In the genomic region with DNA sequence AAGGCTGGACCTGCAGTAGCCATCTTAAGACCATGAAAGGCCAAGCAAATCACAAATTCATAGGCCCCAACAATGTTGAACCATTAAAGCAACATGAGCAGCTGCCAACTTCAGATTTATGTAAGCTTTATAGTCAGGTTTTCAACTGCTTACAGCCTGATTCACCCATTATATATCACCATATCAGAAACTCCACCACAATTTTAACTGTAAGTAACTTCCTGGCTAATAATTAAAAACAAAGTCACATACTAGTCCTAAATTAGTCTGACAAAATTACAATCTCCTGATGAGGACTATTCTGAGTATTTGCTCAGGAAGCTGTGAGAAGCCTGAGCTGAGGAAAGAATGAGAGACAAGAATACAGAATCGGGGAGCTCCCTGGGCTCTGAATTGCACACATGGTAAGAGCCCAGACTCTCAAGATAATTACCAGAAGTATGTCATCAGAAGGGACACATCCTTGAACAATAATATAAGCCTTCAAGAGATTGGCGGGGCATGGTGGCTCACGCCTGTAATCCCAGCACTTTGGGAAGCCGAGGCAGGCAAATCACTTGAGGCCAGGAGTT, we compare ENCODE assay signal across 27 cellular contexts. TPM values are rescaled to one million over a fixed set of nuclear protein-coding genes. Genes with fewer than 3 reads are reported as not detected.
DNase-seq lines count a peak whose midpoint lies in the region; ATAC-seq, FAIRE-seq and TF ChIP-seq lines count a peak whose summit lies in the region.
"Had no signal": no experiment of that assay in that cellular context is flagged by ENCODE, and none has a peak within 500 bp of the region (broad histone marks: within the 10 kb centered on the region; RNA-seq: fewer than 3 reads in every experiment).

No MANE protein-coding gene starts in this region.

- peaks cover under 1% of the 10 kb centered on the region for H3K4me1 Mint-ChIP-seq in nephron progenitor cell
- no peaks in the 10 kb centered on the region for H3K4me1 Mint-ChIP-seq in MCF 10A (ENCODE audit: insufficient read depth, unreplicated experiment)

- TF ChIP-seq EP300 in GM12878 (IDR thresholded peaks at IDR 0.05; ENCODE audit: borderline replicate concordance in 1 of 2, control insufficient read depth in 1 of 2, low read depth in 2 of 2, low read length in 2 of 2): no peak
- TF ChIP-seq EP300 in SK-N-SH (IDR thresholded peaks at IDR 0.05; ENCODE audit: borderline replicate concordance in 1 of 2, low read depth in 1 of 2, low read length in 1 of 2): no peak

- no peak overlapping the region for H4K5ac ChIP-seq in IMR-90 (ENCODE audit: low read depth, low read length)

- H3K56ac ChIP-seq in IMR-90 (ENCODE audit: extremely low read depth, insufficient read depth, low read length): no peak overlapping the region

- H3K4me2 ChIP-seq in DOHH2 (ENCODE audit: low read length) (peak overlapping the region; percentile 65), IMR-90 (ENCODE audit: low read depth, low read length) (no peak overlapping the region), GM12878 (ENCODE audit: control insufficient read depth, insufficient read depth) (peak overlapping the region; percentile 73; the same call in 1 of the 2 replicates), SK-N-SH (no peak overlapping the region)

- no peak for FAIRE-seq in GM12878 (lab: Jason Lieb, UNC)
- FAIRE-seq: pancreas had no signal

- no peak overlapping the region for H3K18ac ChIP-seq in IMR-90 (ENCODE audit: low read depth, low read length)

- intact Hi-C loops in IMR-90 (cut with micrococcal nuclease) (no loop called here), GM12878 (cut with micrococcal nuclease; ENCODE audit: unreplicated experiment) (loop anchor here (5.0 kb wide), 1 partner anchor 54 kb away; a partner anchor contains a TSS), MCF 10A (cut with micrococcal nuclease) (no loop called here)

- TF ChIP-seq RAD21 in IMR-90 (IDR thresholded peaks at IDR 0.05; ENCODE audit: low read length) (no peak), GM12878 (IDR thresholded peaks at IDR 0.05; ENCODE audit: insufficient read depth, low read depth, low read length) (no peak), SK-N-SH (IDR thresholded peaks at IDR 0.05; ENCODE audit: low read length) (no peak)

- H3K4me3 ChIP-seq in DOHH2 (ENCODE audit: low read length): peak overlapping the region; percentile 45
- no peak overlapping the region for H3K4me3 ChIP-seq in IMR-90 (ENCODE audit: insufficient read depth, low read depth, low read length)
- H3K4me3 ChIP-seq in GM12878: no peak overlapping the region
- H3K4me3 ChIP-seq in SK-N-SH (ENCODE audit: low read depth in 2 of 2, low read length in 1 of 2): no peak overlapping the region
- H3K4me3 ChIP-seq: breast epithelium, heart right ventricle, lower lobe of right lung, pancreas, tibial nerve had no signal

- H3K27me3 Mint-ChIP-seq in nephron progenitor cell (ENCODE audit: low read depth, poor library complexity) (no peaks in the 10 kb centered on the region), MCF 10A (ENCODE audit: insufficient read depth, unreplicated experiment) (no peaks in the 10 kb centered on the region)
- H3K27me3 Mint-ChIP-seq: stimulated activated naive CD8-positive, alpha-beta T cell treated with anti-CD3 and anti-CD28 coated beads, Interleukin-15, Interleukin-2, amounts not matched to agents 100 ng/mL and 50 ng/mL, for 24 hours had no signal

- peaks cover 33% of the 10 kb centered on the region for H3K36me3 Mint-ChIP-seq in nephron progenitor cell (ENCODE audit: low read depth)
- H3K36me3 Mint-ChIP-seq in MCF 10A (ENCODE audit: insufficient read depth, unreplicated experiment): peaks cover 38% of the 10 kb centered on the region

- H2AFZ ChIP-seq in IMR-90 (replicated peaks; ENCODE audit: low read length, poor library complexity) (no peak overlapping the region), GM12878 (ENCODE audit: control insufficient read depth, low read depth, low read length) (no peak overlapping the region), SK-N-SH (ENCODE audit: low read depth) (no peak overlapping the region)

- H4K8ac ChIP-seq in IMR-90 (ENCODE audit: low read depth in 2 of 2, low read length in 2 of 2): no peak overlapping the region

- TF ChIP-seq POLR2A in IMR-90 (IDR thresholded peaks at IDR 0.05; ENCODE audit: low read depth, low read length) (no peak), GM12878 (IDR thresholded peaks at IDR 0.05; ENCODE audit: low read depth, low read length) (no peak)

- dilution Hi-C loops in IMR-90 (cut with HindIII; ENCODE audit: low sequenced_read_pairs, unreplicated experiment): no loop called here

- peaks cover 34% of the 10 kb centered on the region for H3K36me3 ChIP-seq in DOHH2 (ENCODE audit: control insufficient read depth, low read length)
- peaks cover 12% of the 10 kb centered on the region; the same call in 1 of the 2 replicates for H3K36me3 ChIP-seq in IMR-90 (ENCODE audit: control insufficient read depth, insufficient read depth, low read length)
- no peaks in the 10 kb centered on the region; a peak in 1 of 4 replicates for H3K36me3 ChIP-seq in GM12878 (ENCODE audit: control insufficient read depth in 2 of 2, insufficient read depth in 2 of 2, low read length in 1 of 2)
- peaks cover 0 to 13% of the 10 kb centered on the region in 2 experiments for H3K36me3 ChIP-seq in SK-N-SH (replicated peaks in 1 of 2; ENCODE audit: control insufficient read depth in 1 of 2, insufficient read depth in 2 of 2, low read length in 1 of 2)
- H3K36me3 ChIP-seq: breast epithelium had no signal

- H3K4ac ChIP-seq in IMR-90 (ENCODE audit: low read depth, low read length): no peak overlapping the region

- H4K20me1 ChIP-seq in DOHH2 (ENCODE audit: control insufficient read depth, insufficient read depth, low read depth, low read length) (no peaks in the 10 kb centered on the region), IMR-90 (ENCODE audit: insufficient read depth, low read length) (peaks cover 39% of the 10 kb centered on the region; the same call in 1 of the 2 replicates), GM12878 (ENCODE audit: control insufficient read depth, insufficient read depth) (peaks cover 3% of the 10 kb centered on the region; the same call in 1 of the 2 replicates), SK-N-SH (ENCODE audit: insufficient read depth) (peaks cover 32% of the 10 kb centered on the region)

- H3K79me2 ChIP-seq in DOHH2 (ENCODE audit: control insufficient read depth, low read length) (peaks cover 50% of the 10 kb centered on the region), GM12878 (ENCODE audit: control insufficient read depth, insufficient read depth, low read length) (peaks cover 8% of the 10 kb centered on the region), SK-N-SH (ENCODE audit: insufficient read depth) (peaks cover 53% of the 10 kb centered on the region; the same call in 1 of the 2 replicates)

- H3K14ac ChIP-seq in IMR-90 (replicated peaks; ENCODE audit: low read depth, low read length): no peak overlapping the region

- H3K9ac ChIP-seq in IMR-90 (ENCODE audit: low read depth, low read length) (no peak overlapping the region), GM12878 (ENCODE audit: control insufficient read depth, insufficient read depth, low read length) (no peak overlapping the region), SK-N-SH (no peak overlapping the region)

- TF ChIP-seq CTCF in DOHH2 (IDR thresholded peaks at IDR 0.05; ENCODE audit: low read depth, low read length, poor library complexity, severe bottlenecking) (no peak), IMR-90 (conservative IDR thresholded peaks at IDR 0.05; ENCODE audit: low read depth, low read length) (no peak), GM12878 (IDR thresholded peaks at IDR 0.05 in 2 of 3, conservative IDR thresholded peaks at IDR 0.05 in 1 of 3; ENCODE audit: control insufficient read depth in 2 of 3, extremely low read depth in 1 of 3, insufficient read depth in 1 of 3, low read depth in 3 of 3, low read length in 3 of 3) (no peak), nephron progenitor cell (IDR thresholded peaks at IDR 0.05) (no peak), SK-N-SH (IDR thresholded peaks at IDR 0.05) (no peak), RWPE1 (conservative IDR thresholded peaks at IDR 0.05; ENCODE audit: low read depth) (no peak), MCF 10A (IDR thresholded peaks at IDR 0.05; ENCODE audit: unreplicated experiment) (no peak)

- H3K4me1 ChIP-seq in DOHH2 (ENCODE audit: control insufficient read depth, low read length) (peaks cover 89% of the 10 kb centered on the region), IMR-90 (ENCODE audit: control insufficient read depth, insufficient read depth, low read length) (peaks cover 2% of the 10 kb centered on the region; the same call in 1 of the 2 replicates), GM12878 (ENCODE audit: control insufficient read depth, insufficient read depth, low read length) (peaks cover 28% of the 10 kb centered on the region), SK-N-SH (ENCODE audit: control insufficient read depth in 1 of 2, insufficient read depth in 2 of 2, low read depth in 1 of 2, low read length in 1 of 2) (no peaks in the 10 kb centered on the region; a peak in 1 of 4 replicates)
- H3K4me1 ChIP-seq: breast epithelium had no signal

- H3K9me1 ChIP-seq in IMR-90 (ENCODE audit: insufficient read depth, low read length): peaks cover 5% of the 10 kb centered on the region

- POLR2A ChIA-PET in IMR-90 (lab: Charles Lee; ENCODE audit: unreplicated experiment): no interaction called here
- POLR2A ChIA-PET in GM12878 (lab: Charles Lee): interaction anchor here (0.6 to 4.7 kb wide), 10 partner anchors 9 to 311 kb away, joined by 3 to 34 read pairs (median 6); a partner anchor contains a TSS
- POLR2A ChIA-PET in SK-N-SH (lab: Yijun Ruan, JAX): no interaction called here
- POLR2A ChIA-PET in RWPE1 (lab: Yijun Ruan, JAX; ENCODE audit: low non-redundant PET): no interaction called here
- POLR2A ChIA-PET in MCF 10A (lab: Yijun Ruan, JAX): interaction anchor here (0.9 kb wide), 1 partner anchor 9 kb away, joined by 4 read pairs; no protein-coding TSS in a partner anchor

- no peaks in the 10 kb centered on the region for H3K9me2 ChIP-seq in DOHH2 (replicated peaks; ENCODE audit: control insufficient read depth, low read length)
- H3K9me2 ChIP-seq in SK-N-SH: no peaks in the 10 kb centered on the region

- no peak overlapping the region for H2BK5ac ChIP-seq in IMR-90 (ENCODE audit: low read depth, low read length, poor library complexity, severe bottlenecking)

- no peak for ATAC-seq in IMR-90 (ENCODE audit: low read depth)
- ATAC-seq in GM12878: peak; percentile 23
- ATAC-seq: CD8-positive, alpha-beta T cell; HCT116; heart right ventricle had no signal

- H2BK20ac ChIP-seq in IMR-90 (ENCODE audit: low read depth, low read length): no peak overlapping the region

- H3K4me3 Mint-ChIP-seq in nephron progenitor cell (no peak overlapping the region), MCF 10A (ENCODE audit: unreplicated experiment) (no peak overlapping the region)
- H3K4me3 Mint-ChIP-seq: CD8-positive, alpha-beta T cell; stimulated activated naive CD8-positive, alpha-beta T cell treated with anti-CD3 and anti-CD28 coated beads, Interleukin-15, Interleukin-2, amounts not matched to agents 100 ng/mL and 50 ng/mL, for 24 hours had no signal

- in situ Hi-C loops in IMR-90 (cut with MboI; ENCODE audit: low sequenced_read_pairs): no loop called here
- in situ Hi-C loops in GM12878 (cut with MboI): no loop called here

- BruUV-seq in IMR-90 (replicated peaks; lab: Mats Ljungman, UMichigan) (no TSS peak), GM12878 (replicated peaks; lab: Mats Ljungman, UMichigan) (no TSS peak), MCF 10A (replicated peaks; lab: Mats Ljungman, UMichigan) (no TSS peak)

- H4K91ac ChIP-seq in IMR-90 (ENCODE audit: insufficient read depth, low read depth, low read length): no peak overlapping the region

- H2BK15ac ChIP-seq in IMR-90 (ENCODE audit: low read depth, low read length): no peak overlapping the region

- RAD21 ChIA-PET in GM12878 (lab: Charles Lee; ENCODE audit: unreplicated experiment): interaction anchor here (0.8 to 4.8 kb wide), 23 partner anchors 9 to 223 kb away, joined by 3 to 64 read pairs (median 6); a partner anchor contains a TSS

- H3K27ac ChIP-seq in DOHH2 (ENCODE audit: low read depth, low read length): peak overlapping the region; percentile 98
- no peak overlapping the region for H3K27ac ChIP-seq in IMR-90 (ENCODE audit: insufficient read depth, low read length)
- peak overlapping the region; percentile 45 for H3K27ac ChIP-seq in GM12878 (ENCODE audit: control insufficient read depth, insufficient read depth)
- H3K27ac ChIP-seq in SK-N-SH (ENCODE audit: low read depth in 2 of 2, low read length in 1 of 2): 0 out of 4 replicates have a peak overlapping the region, but pooled peaks of 1 of the 2 experiments have one; percentile 10
- no peak overlapping the region for H3K27ac ChIP-seq in RWPE1
- H3K27ac ChIP-seq: breast epithelium, lower lobe of right lung, tibial nerve had no signal

- H3K79me1 ChIP-seq in IMR-90 (ENCODE audit: low read depth in 1 of 2, low read length in 2 of 2): peaks cover 26 to 57% of the 10 kb centered on the region in 2 experiments

- no peaks in the 10 kb centered on the region for H3K27me3 ChIP-seq in DOHH2 (ENCODE audit: control insufficient read depth, low read length)
- H3K27me3 ChIP-seq in IMR-90 (ENCODE audit: control insufficient read depth, insufficient read depth, low read length): no peaks in the 10 kb centered on the region
- H3K27me3 ChIP-seq in GM12878 (replicated peaks in 1 of 2; ENCODE audit: control insufficient read depth in 2 of 2, insufficient read depth in 2 of 2, low read length in 1 of 2): no peaks in the 10 kb centered on the region
- H3K27me3 ChIP-seq in SK-N-SH (ENCODE audit: insufficient read depth): no peaks in the 10 kb centered on the region
- H3K27me3 ChIP-seq: breast epithelium, heart right ventricle, pancreas, tibial nerve had no signal

- CTCF ChIA-PET in IMR-90 (lab: Yijun Ruan, JAX) (interaction anchor here (0.5 kb wide), 1 partner anchor 123 kb away, joined by 6 read pairs; no protein-coding TSS in a partner anchor), GM12878 (lab: Yijun Ruan, JAX) (interaction anchor here (1.0 to 4.0 kb wide), 11 partner anchors 8 to 111 kb away, joined by 3 to 28 read pairs (median 7); no protein-coding TSS in a partner anchor), SK-N-SH (lab: Yijun Ruan, JAX) (interaction anchor here (1.0 to 1.2 kb wide), 2 partner anchors 108 to 531 kb away, joined by 3 to 4 read pairs; no protein-coding TSS in a partner anchor), RWPE1 (lab: Yijun Ruan, JAX) (interaction anchor here (0.6 kb wide), 1 partner anchor 36 kb away, joined by 4 read pairs; no protein-coding TSS in a partner anchor), MCF 10A (lab: Yijun Ruan, JAX) (interaction anchor here (0.6 kb wide), 1 partner anchor 8 kb away, joined by 8 read pairs; no protein-coding TSS in a partner anchor)

- H2AK9ac ChIP-seq in IMR-90 (replicated peaks; ENCODE audit: low read depth, low read length, poor library complexity): no peak overlapping the region

- 100% methylated on average over 1 of the region's 4 CpGs; no CpG with 5 or more reads in 1 of the 2 experiments for WGBS in IMR-90 (ENCODE audit: extremely low coverage in 2 of 2, insufficient read length in 1 of 2), 2 experiments
- WGBS in GM12878 (ENCODE audit: insufficient coverage, insufficient replicate concordance, low lambda C conversion rate, missing lambda C conversion rate): 95% methylated on average over 4 of the region's 4 CpGs
- WGBS in SK-N-SH (ENCODE audit: low lambda C conversion rate): 95% methylated on average over 4 of the region's 4 CpGs

- H3K9me3 ChIP-seq in DOHH2 (ENCODE audit: control insufficient read depth, insufficient read depth, low read length): no peaks in the 10 kb centered on the region
- H3K9me3 ChIP-seq in IMR-90 (ENCODE audit: control insufficient read depth, insufficient read depth, low read length): no peaks in the 10 kb centered on the region
- H3K9me3 ChIP-seq in GM12878 (replicated peaks; ENCODE audit: control insufficient read depth, insufficient read depth, low read length): peaks cover 2% of the 10 kb centered on the region; the same call in 2 of the 3 replicates
- H3K9me3 ChIP-seq in SK-N-SH: no peaks in the 10 kb centered on the region
- H3K9me3 ChIP-seq: breast epithelium, heart right ventricle, lower lobe of right lung, pancreas, tibial nerve had no signal

- SMC1A ChIA-PET in GM12878 (lab: Charles Lee; ENCODE audit: uncharacterized antibody, unreplicated experiment): interaction anchor here (1.0 to 7.4 kb wide), 20 partner anchors 8 to 114 kb away, joined by 3 to 109 read pairs (median 8); a partner anchor contains a TSS

- H3F3A ChIP-seq in DOHH2 (ENCODE audit: control insufficient read depth, insufficient read depth) (peaks cover 40% of the 10 kb centered on the region), SK-N-SH (replicated peaks; ENCODE audit: insufficient read depth) (peaks cover 14% of the 10 kb centered on the region)

- H3K9me3 Mint-ChIP-seq in nephron progenitor cell (peaks cover 4% of the 10 kb centered on the region), MCF 10A (ENCODE audit: unreplicated experiment) (no peaks in the 10 kb centered on the region)
- H3K9me3 Mint-ChIP-seq: CD8-positive, alpha-beta T cell; stimulated activated naive CD8-positive, alpha-beta T cell treated with anti-CD3 and anti-CD28 coated beads, Interleukin-15, Interleukin-2, amounts not matched to agents 100 ng/mL and 50 ng/mL, for 24 hours had no signal

- DNase-seq in IMR-90 (no peak), GM12878 (ENCODE audit: low read depth, low spot score) (no peak), nephron progenitor cell (no peak), inferior parietal cortex (ENCODE audit: extremely low spot score) (no peak), SK-N-SH (no peak), RWPE1 (ENCODE audit: low spot score) (no peak), MCF 10A (ENCODE audit: unreplicated experiment) (no peak)
- DNase-seq: activated CD4-positive, alpha-beta T cell treated with anti-CD3 and anti-CD28 coated beads, Interleukin-2, amount 50 U/mL, for 1 hour; activated CD8-positive, alpha-beta memory T cell treated with anti-CD3 and anti-CD28 coated beads, Interleukin-2, amount 50 U/mL, for 48 hours; activated effector memory CD4-positive, alpha-beta T cell treated with Interleukin-2 at 50 U/mL for 16 hours; CD8-positive, alpha-beta T cell; dermis blood vessel endothelial cell; DMS79; heart right ventricle; lower lobe of right lung; NCI-H1417; NCI-H2107; NCI-H526 treated with DMSO at 0.1 percent for 48 hours; OCI-M1; pancreas; SIG-M5; stimulated activated CD4-positive, alpha-beta T cell treated with anti-CD3 and anti-CD28 coated beads, Interleukin-1b, Interleukin-23, amount 100 ng/mL, for 48 hours had no signal

- peak overlapping the region; percentile 46; the same call in 1 of the 2 replicates for H3K23ac ChIP-seq in IMR-90 (ENCODE audit: low read depth, low read length)

- no peak overlapping the region for H2AK5ac ChIP-seq in IMR-90 (ENCODE audit: low read depth, low read length)

- H3K27ac Mint-ChIP-seq in nephron progenitor cell (peak overlapping the region; percentile 18), MCF 10A (ENCODE audit: low read depth, unreplicated experiment) (no peak overlapping the region)
- H3K27ac Mint-ChIP-seq: CD8-positive, alpha-beta T cell; stimulated activated naive CD8-positive, alpha-beta T cell treated with anti-CD3 and anti-CD28 coated beads, Interleukin-15, Interleukin-2, amounts not matched to agents 100 ng/mL and 50 ng/mL, for 24 hours had no signal

- no peak overlapping the region for H2BK120ac ChIP-seq in IMR-90 (ENCODE audit: low read depth, low read length)

RNA-seq across cellular contexts. Expression of a gene that starts 55.1 kb away (rescaled TPM):
- total RNA-seq in IMR-90 (2012; rRNA removed): 41.7 and 45.9 TPM in 2 replicates
- polyA plus RNA-seq in IMR-90 (2012; rRNA removed): 114 and 135 TPM in 2 replicates
- 49.6 and 56.5 TPM in 2 replicates for polyA plus RNA-seq in IMR-90 (2012; cell fraction: cytosol; rRNA removed)
- 202 and 237 TPM in 2 replicates for polyA plus RNA-seq in IMR-90 (2012; cell fraction: nucleus; rRNA removed; ENCODE audit: low replicate concordance)
- 141 and 152 TPM in 2 replicates for total RNA-seq in GM12878 (2013; cell fraction: nucleolus; rRNA removed)
- total RNA-seq in GM12878 (2014; rRNA removed): 28.2 and 31.0 TPM in 2 replicates
- 22.0 and 23.7 TPM in 2 replicates for total RNA-seq in GM12878 (2014; rRNA removed; fragmentation: Illumina TruSeq; extraction: Trizol)
- total RNA-seq in GM12878 (2021): 49.7 and 57.4 TPM in 2 replicates
- 23.6 TPM for polyA plus RNA-seq in GM12878 (2011; ENCODE audit: low read depth)
- 96.5 and 147 TPM in 2 replicates for polyA plus RNA-seq in GM12878 (2011; rRNA removed)
- 162 and 211 TPM in 2 replicates for polyA plus RNA-seq in GM12878 (2011; cell fraction: cytosol; rRNA removed)
- polyA plus RNA-seq in GM12878 (2011; cell fraction: nucleus; rRNA removed): 181 and 228 TPM in 2 replicates
- polyA plus RNA-seq in GM12878 (2012): 28.5 and 35.1 TPM in 2 replicates
- 56.3 and 59.5 TPM in 2 replicates for polyA plus RNA-seq in GM12878 (2014; fragmentation: Illumina TruSeq; extraction: Trizol)
- polyA plus RNA-seq in GM12878 (2014; fragmentation: Nextera tagmentation; extraction: Ambion mirVana): 10 to 100 TPM; 29.8 to 30.9 TPM
- 37.5 and 43.5 TPM in 2 replicates for polyA plus RNA-seq in GM12878 (2014; rRNA removed)
- 10 to 100 TPM; 54.3 to 54.5 TPM for polyA plus RNA-seq in GM12878 (2016; fragmentation: Nextera tagmentation; extraction: Ambion mirVana)
- polyA minus RNA-seq in GM12878 (2011; rRNA and poly(A)+ RNA removed): 243 and 306 TPM in 2 replicates
- 61.1 and 78.4 TPM in 2 replicates for polyA minus RNA-seq in GM12878 (2011; cell fraction: cytosol; rRNA and poly(A)+ RNA removed)
- polyA minus RNA-seq in GM12878 (2011; cell fraction: nucleus; rRNA and poly(A)+ RNA removed): 125 and 195 TPM in 2 replicates
- polyA plus RNA-seq in SK-N-SH (2012; rRNA removed): 58.4 and 70.8 TPM in 2 replicates
- 45.8 and 48.6 TPM in 2 replicates for polyA plus RNA-seq in SK-N-SH (2012; cell fraction: cytosol; rRNA removed)
- polyA plus RNA-seq in SK-N-SH (2012; cell fraction: nucleus; rRNA removed): 114 and 116 TPM in 2 replicates
- 81.5 and 88.5 TPM in 2 replicates for total RNA-seq in MCF 10A (2022)

Comparison
In these comparisons a context has a peak if more than half of its experiments do, and no peak if none do; other contexts are left out.
1. H3K27ac ChIP-seq: peak in DOHH2 (single experiment) and GM12878 (single experiment); none in IMR-90 (single experiment) and RWPE1 (single experiment).
2. H3K4me2 ChIP-seq: peak in DOHH2 (single experiment) and GM12878 (single experiment); none in IMR-90 (single experiment) and SK-N-SH (single experiment).
3. POLR2A ChIA-PET loops: an anchor here in GM12878 (0.6 to 4.7 kb wide) and MCF 10A (0.9 kb wide); none called in IMR-90, SK-N-SH and RWPE1.